In genomic region chr3:71421475-71421819, GRCh38 we compare ENCODE assay signal across 9 cellular contexts.
DNase-seq lines count a peak whose midpoint lies in the region; ATAC-seq and TF ChIP-seq lines count a peak whose summit lies in the region.
"Had no signal": no experiment of that assay in that cellular context is flagged by ENCODE, and none has a peak within 500 bp of the region (broad histone marks: within the 10 kb centered on the region; RNA-seq: fewer than 3 reads in every experiment).

No MANE protein-coding gene starts in this region.

- intact Hi-C loops in natural killer cell (cut with micrococcal nuclease) = loop anchor here (5.0 kb wide), 2 partner anchors 36 to 71 kb away; no protein-coding TSS in a partner anchor

- H3K27me3 Mint-ChIP-seq in T-helper 2 cell treated with Interferon-gamma antibody and Interleukin-4, amounts not matched to agents 5 μg/mL and 100 μg/mL, for 36 hours (ENCODE audit: low read depth) = no peaks in the 10 kb centered on the region
- H3K27me3 Mint-ChIP-seq in natural killer cell (ENCODE audit: low read depth in 2 of 2) = no peaks in the 10 kb centered on the region

- H3K4me1 Mint-ChIP-seq in T-helper 2 cell treated with Interferon-gamma antibody and Interleukin-4, amounts not matched to agents 5 μg/mL and 100 μg/mL, for 36 hours (ENCODE audit: low read depth) = peaks cover 67% of the 10 kb centered on the region
- peaks cover 52 to 57% of the 10 kb centered on the region in 2 donors for H3K4me1 Mint-ChIP-seq in natural killer cell

- no peak for DNase-seq in T-helper 2 cell treated with Interferon-gamma antibody and Interleukin-4, amounts not matched to agents 5 μg/mL and 100 μg/mL, for 36 hours (ENCODE audit: low spot score)
- no peak for DNase-seq in T-helper 2 cell
- DNase-seq in natural killer cell = no peak
- DNase-seq in effector CD4-positive, alpha-beta T cell = no peak
- no peak for DNase-seq in putamen (ENCODE audit: low spot score)
- no peak for DNase-seq in GM19238 (ENCODE audit: insufficient read length, low spot score)
- DNase-seq: SHP77 had no signal

- ATAC-seq in HG02623 (IDR thresholded peaks at IDR 0.05; ENCODE audit: unreplicated experiment) = peak; percentile 61
- peak; percentile 32 for ATAC-seq in HG03565 (IDR thresholded peaks at IDR 0.05; ENCODE audit: unreplicated experiment)
- no peak for ATAC-seq in natural killer cell

- no peak for TF ChIP-seq CTCF in natural killer cell (IDR thresholded peaks at IDR 0.05)

- peaks cover 22% of the 10 kb centered on the region for H3K36me3 Mint-ChIP-seq in T-helper 2 cell treated with Interferon-gamma antibody and Interleukin-4, amounts not matched to agents 5 μg/mL and 100 μg/mL, for 36 hours (ENCODE audit: low read depth)
- H3K36me3 Mint-ChIP-seq in natural killer cell = no peaks in the 10 kb centered on the region

- no peaks in the 10 kb centered on the region for H3K9me3 Mint-ChIP-seq in T-helper 2 cell treated with Interferon-gamma antibody and Interleukin-4, amounts not matched to agents 5 μg/mL and 100 μg/mL, for 36 hours
- H3K9me3 Mint-ChIP-seq in natural killer cell = no peaks in the 10 kb centered on the region

- H3K27ac Mint-ChIP-seq in T-helper 2 cell treated with Interferon-gamma antibody and Interleukin-4, amounts not matched to agents 5 μg/mL and 100 μg/mL, for 36 hours = peak overlapping the region; percentile 89
- H3K27ac Mint-ChIP-seq in natural killer cell = peak overlapping the region; percentile 93 to 95

- peak overlapping the region; percentile 53 for H3K4me3 Mint-ChIP-seq in T-helper 2 cell treated with Interferon-gamma antibody and Interleukin-4, amounts not matched to agents 5 μg/mL and 100 μg/mL, for 36 hours
- H3K4me3 Mint-ChIP-seq in natural killer cell = peak overlapping the region; percentile 70

Comparison
In these comparisons a context has a peak if more than half of its experiments do, and no peak if none do; other contexts are left out.
1. ATAC-seq: peak in HG02623 (single experiment) and HG03565 (single experiment); none in natural killer cell (0 of 3).